ENCODE assay signal across 14 cellular contexts in genomic region chr11:93512073-93512475, GRCh38. TPM values are rescaled to one million over a fixed set of nuclear protein-coding genes. Genes with fewer than 3 reads are reported as not detected.
DNase-seq lines count a peak whose midpoint lies in the region; ATAC-seq and TF ChIP-seq lines count a peak whose summit lies in the region.
"Had no signal": no experiment of that assay in that cellular context is flagged by ENCODE, and none has a peak within 500 bp of the region (broad histone marks: within the 10 kb centered on the region; RNA-seq: fewer than 3 reads in every experiment).

No MANE protein-coding gene starts in this region.

- TF ChIP-seq CTCF in GM06990 (IDR thresholded peaks at IDR 0.05; ENCODE audit: insufficient read depth, low read length, poor library complexity, severe bottlenecking) (no peak), OCI-LY7 (conservative IDR thresholded peaks at IDR 0.05; ENCODE audit: low read length) (no peak)

- no peaks in the 10 kb centered on the region for H3K36me3 ChIP-seq in GM06990 (ENCODE audit: control insufficient read depth, insufficient read depth, low read length)
- no peaks in the 10 kb centered on the region for H3K36me3 ChIP-seq in effector memory CD4-positive, alpha-beta T cell (ENCODE audit: control insufficient read depth, insufficient read depth, low read length)
- no peaks in the 10 kb centered on the region for H3K36me3 ChIP-seq in OCI-LY7 (ENCODE audit: insufficient read depth, low read length)
- H3K36me3 ChIP-seq: cardiac muscle cell, lower lobe of right lung had no signal

- no peaks in the 10 kb centered on the region for H3K4me1 ChIP-seq in effector memory CD4-positive, alpha-beta T cell (ENCODE audit: control insufficient read depth, insufficient read depth, low read length, poor library complexity, severe bottlenecking)
- peaks cover 32% of the 10 kb centered on the region for H3K4me1 ChIP-seq in OCI-LY7 (ENCODE audit: insufficient read depth, low read length, poor library complexity, severe bottlenecking)

- H3K9me2 ChIP-seq in OCI-LY7 (ENCODE audit: insufficient read depth, low read length), result no peaks in the 10 kb centered on the region

- H2AFZ ChIP-seq in OCI-LY7 (ENCODE audit: low read length), result no peak overlapping the region

- no peaks in the 10 kb centered on the region for H3K79me2 ChIP-seq in OCI-LY7 (ENCODE audit: insufficient read depth, low read depth, low read length)

- POLR2A ChIA-PET in OCI-LY7 (lab: Charles Lee), result interaction anchor here (0.7 to 1.1 kb wide), 3 partner anchors 13 to 100 kb away, joined by 3 to 4 read pairs (median 3); no protein-coding TSS in a partner anchor

- intact Hi-C loops in OCI-LY7 (cut with micrococcal nuclease; ENCODE audit: unreplicated experiment), result no loop called here

- no peaks in the 10 kb centered on the region for H4K20me1 ChIP-seq in OCI-LY7 (ENCODE audit: insufficient read depth, low read length)

- no peak overlapping the region for H3K4me2 ChIP-seq in OCI-LY7 (ENCODE audit: low read length)

- DNase-seq in GM06990 (ENCODE audit: extremely low read depth, insufficient read length), result peak; percentile 57
- no peak for DNase-seq in stimulated activated CD8-positive, alpha-beta memory T cell treated with anti-CD3 and anti-CD28 coated beads, Interleukin-4, amount 100 ng/mL, for 48 hours
- DNase-seq in effector memory CD4-positive, alpha-beta T cell, result no peak
- no peak for DNase-seq in mesenteric fat pad (ENCODE audit: low spot score)
- DNase-seq in OCI-LY7 (ENCODE audit: low spot score), result no peak
- DNase-seq: activated CD8-positive, alpha-beta memory T cell treated with anti-CD3 and anti-CD28 coated beads for 24 hours; foreskin fibroblast; lower lobe of right lung; NCI-H2107 had no signal

- no TSS peak for BruUV-seq in OCI-LY7 (replicated peaks; lab: Mats Ljungman, UMichigan)

- ATAC-seq in GM18909 (IDR thresholded peaks at IDR 0.05; ENCODE audit: poor library complexity, unreplicated experiment), result peak; percentile 92
- peak; percentile 81 for ATAC-seq in HG02588 (IDR thresholded peaks at IDR 0.05; ENCODE audit: unreplicated experiment)
- ATAC-seq in HG03432 (IDR thresholded peaks at IDR 0.05; ENCODE audit: unreplicated experiment), result peak; percentile 88
- ATAC-seq: Right ventricle myocardium inferior had no signal

- CTCF ChIA-PET in OCI-LY7 (lab: Charles Lee; ENCODE audit: unreplicated experiment), result no interaction called here

- H3K4me3 ChIP-seq in GM06990 (replicated peaks; ENCODE audit: low read depth, low read length) (no peak overlapping the region), OCI-LY7 (ENCODE audit: low read depth, low read length, poor library complexity, severe bottlenecking) (no peak overlapping the region)
- no peak overlapping the region for H3K4me3 ChIP-seq in effector memory CD4-positive, alpha-beta T cell (ENCODE audit: insufficient read depth, low read depth, low read length, poor library complexity, severe bottlenecking)
- H3K4me3 ChIP-seq: cardiac muscle cell, lower lobe of right lung had no signal

- H3K27me3 ChIP-seq in GM06990 (replicated peaks; ENCODE audit: control insufficient read depth, insufficient read depth, low read length), result no peaks in the 10 kb centered on the region
- H3K27me3 ChIP-seq in effector memory CD4-positive, alpha-beta T cell (replicated peaks; ENCODE audit: control insufficient read depth, insufficient read depth, low read length, poor library complexity, severe bottlenecking), result no peaks in the 10 kb centered on the region
- H3K27me3 ChIP-seq: cardiac muscle cell had no signal

- no peaks in the 10 kb centered on the region for H3K9me3 ChIP-seq in effector memory CD4-positive, alpha-beta T cell (ENCODE audit: control insufficient read depth, low read length)
- no peaks in the 10 kb centered on the region for H3K9me3 ChIP-seq in OCI-LY7 (ENCODE audit: low read length)
- H3K9me3 ChIP-seq: lower lobe of right lung had no signal

- no peak overlapping the region for H3K27ac ChIP-seq in effector memory CD4-positive, alpha-beta T cell (ENCODE audit: insufficient read depth, low read length, poor library complexity, severe bottlenecking)
- no peak overlapping the region for H3K27ac ChIP-seq in OCI-LY7 (ENCODE audit: low read depth, low read length, poor library complexity, severe bottlenecking)
- H3K27ac ChIP-seq: cardiac muscle cell, lower lobe of right lung had no signal

RNA-seq across cellular contexts. Expression of gene SMCO4, which starts 31.1 kb away (rescaled TPM):
- total RNA-seq in mesenteric fat pad (17.3 TPM), OCI-LY7 (2022) (44.1 and 52.4 TPM in 2 replicates)
- total RNA-seq in OCI-LY7 (2014; rRNA removed; shearing (Covaris generic)), result 36.1 and 44.7 TPM in 2 replicates
